ENCODE assay signal across 10 cellular contexts in the genomic region with DNA sequence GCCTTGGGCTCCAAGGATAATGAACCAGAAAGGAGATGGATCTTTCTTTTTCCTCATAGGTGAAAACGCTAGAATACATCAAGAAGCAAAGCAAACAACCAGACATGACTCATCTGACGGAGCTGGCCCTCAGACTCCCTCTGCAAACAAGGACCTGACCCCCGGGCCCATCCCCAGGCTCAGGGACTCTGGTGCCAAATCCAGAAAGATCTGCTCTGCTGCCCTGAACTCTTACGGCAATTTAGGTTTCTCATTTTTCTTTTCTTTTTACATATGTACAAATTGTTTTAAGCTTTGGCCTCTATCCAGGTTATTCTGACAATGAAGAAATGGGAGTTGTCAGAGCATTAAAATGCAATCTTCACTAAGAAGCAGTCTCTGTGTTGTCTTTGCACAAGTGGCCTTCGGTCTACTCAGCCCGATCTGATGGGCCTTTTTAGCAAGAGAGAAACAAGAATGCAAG. TPM values are rescaled to one million over a fixed set of nuclear protein-coding genes. Genes with fewer than 3 reads are reported as not detected.
A peak's percentile ranks its signal among the peaks of the same experiment; 100 is the strongest.
DNase-seq lines count a peak whose midpoint lies in the region; ATAC-seq and TF ChIP-seq lines count a peak whose summit lies in the region.
"Had no signal": no experiment of that assay in that cellular context is flagged by ENCODE, and none has a peak within 500 bp of the region (broad histone marks: within the 10 kb centered on the region; RNA-seq: fewer than 3 reads in every experiment).

No MANE protein-coding gene starts in this region.

- WGBS in tibial nerve, 2 donors, result 32 to 40% methylated on average over 6 of the region's 6 CpGs

- H3K4me3 ChIP-seq in tibial nerve, result no peak overlapping the region
- H3K4me3 ChIP-seq: BLaER1 had no signal

- H3K36me3 Mint-ChIP-seq in activated naive CD4-positive, alpha-beta T cell treated with anti-CD3 and anti-CD28 coated beads, Interleukin-2, amount 50 U/mL, for 24 hours, result peaks cover 13% of the 10 kb centered on the region

- H3K27me3 Mint-ChIP-seq in activated naive CD4-positive, alpha-beta T cell treated with anti-CD3 and anti-CD28 coated beads, Interleukin-2, amount 50 U/mL, for 24 hours, result no peaks in the 10 kb centered on the region

- TF ChIP-seq POLR2A in tibial nerve (IDR thresholded peaks at IDR 0.05), result no peak

- peaks cover 0 to 72% (median 0%) of the 10 kb centered on the region in 3 donors for H3K36me3 ChIP-seq in tibial nerve

- no peak for DNase-seq in activated naive CD4-positive, alpha-beta T cell (lab: John Stamatoyannopoulos, UW)
- peak; percentile 71 for DNase-seq in amniotic epithelial cell (ENCODE audit: low read depth)
- DNase-seq in left colon, result peak; percentile 49 to 73
- DNase-seq in tibial nerve (ENCODE audit: low spot score in 2 of 2), result no peak
- DNase-seq in T-helper 9 cell, result no peak
- no peak for DNase-seq in GDM1 (lab: John Stamatoyannopoulos, UW)
- DNase-seq: activated naive CD4-positive, alpha-beta T cell treated with anti-CD3 and anti-CD28 coated beads, Interleukin-2, amount 50 U/mL, for 16 hours had no signal

- H3K27ac Mint-ChIP-seq in activated naive CD4-positive, alpha-beta T cell treated with anti-CD3 and anti-CD28 coated beads, Interleukin-2, amount 50 U/mL, for 24 hours, result peak overlapping the region; percentile 79

- TF ChIP-seq CTCF in tibial nerve (IDR thresholded peaks at IDR 0.05), result no peak

- H3K4me1 Mint-ChIP-seq in activated naive CD4-positive, alpha-beta T cell treated with anti-CD3 and anti-CD28 coated beads, Interleukin-2, amount 50 U/mL, for 24 hours, result peaks cover 51% of the 10 kb centered on the region

- H3K9me3 ChIP-seq in tibial nerve, result no peaks in the 10 kb centered on the region
- H3K9me3 ChIP-seq: BLaER1 had no signal

- peak; percentile 65 for ATAC-seq in left colon
- ATAC-seq in GM21786 (IDR thresholded peaks at IDR 0.05; ENCODE audit: unreplicated experiment), result no peak

- H3K27ac ChIP-seq in tibial nerve, result peak overlapping the region; percentile 41 to 88 (median 70)

- no peaks in the 10 kb centered on the region for H3K27me3 ChIP-seq in tibial nerve
- H3K27me3 ChIP-seq: BLaER1 had no signal

- intact Hi-C loops in left colon (cut with DNase I, micrococcal nuclease), result no loop called here

- no peak for TF ChIP-seq EP300 in tibial nerve (IDR thresholded peaks at IDR 0.05)

- no peaks in the 10 kb centered on the region for H3K9me3 Mint-ChIP-seq in activated naive CD4-positive, alpha-beta T cell treated with anti-CD3 and anti-CD28 coated beads, Interleukin-2, amount 50 U/mL, for 24 hours

- H3K4me3 Mint-ChIP-seq in activated naive CD4-positive, alpha-beta T cell treated with anti-CD3 and anti-CD28 coated beads, Interleukin-2, amount 50 U/mL, for 24 hours, result no peak overlapping the region

- peaks cover 0 to 63% (median 45%) of the 10 kb centered on the region in 4 donors for H3K4me1 ChIP-seq in tibial nerve

RNA-seq across cellular contexts. Expression of a gene that starts 17.7 kb away (rescaled TPM):
- total RNA-seq in left colon (10 to 100 TPM; 18.4 to 22.8 TPM), tibial nerve (10 to 100 TPM; 17.3 to 37.2 (median 26.2) TPM)

RNA-seq across cellular contexts. Expression of a gene that starts 17.7 kb away (rescaled TPM):
- total RNA-seq in left colon, result 10 to 100 TPM; 11.0 to 13.8 TPM
- 10 to 100 TPM; 23.1 to 62.7 (median 37.6) TPM for total RNA-seq in tibial nerve

Comparison
In these comparisons a context has a peak if more than half of its experiments do, and no peak if none do; other contexts are left out.
1. DNase-seq: peak in amniotic epithelial cell (single experiment) and left colon (2 of 2); none in activated naive CD4-positive, alpha-beta T cell (0 of 4), tibial nerve (0 of 2), T-helper 9 cell (single experiment) and GDM1 (single experiment).